9 cellular contexts compared by ENCODE assay signal in the genomic region with DNA sequence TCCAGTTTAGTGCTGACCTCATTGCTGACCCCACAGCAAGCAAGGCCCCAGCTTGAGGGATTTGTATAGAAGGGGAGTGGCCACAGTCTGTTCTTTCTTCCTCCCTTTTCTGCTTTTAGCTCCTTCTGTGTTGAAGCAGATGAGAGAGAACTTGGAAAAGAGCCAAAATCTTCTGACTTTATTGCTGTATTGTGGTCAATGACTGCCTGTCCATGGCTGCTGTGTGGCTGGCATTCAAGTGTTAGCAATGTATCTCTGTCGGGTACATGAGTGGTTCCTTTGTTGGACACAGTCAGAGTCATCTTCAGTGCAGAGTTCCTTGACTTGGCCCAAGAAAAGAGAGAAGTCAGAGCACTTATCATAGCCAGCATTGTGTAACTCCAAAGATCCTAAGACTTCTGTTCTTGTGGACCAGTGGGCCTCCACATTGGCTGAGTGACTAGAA.
DNase-seq lines count a peak whose midpoint lies in the region; ATAC-seq and TF ChIP-seq lines count a peak whose summit lies in the region.
"Had no signal": no experiment of that assay in that cellular context is flagged by ENCODE, and none has a peak within 500 bp of the region (broad histone marks: within the 10 kb centered on the region; RNA-seq: fewer than 3 reads in every experiment).

No MANE protein-coding gene starts in this region.

- no peak overlapping the region for H3K9ac ChIP-seq in SK-N-SH

- no peak for DNase-seq in SK-N-SH
- peak; percentile 96 for DNase-seq in NOMO-1 treated with dmso at 0.1 percent for 144 hours (lab: John Stamatoyannopoulos, UW; ENCODE audit: unreplicated experiment)
- peak; percentile 1 for DNase-seq in fibroblast of mammary gland (ENCODE audit: low read depth)
- DNase-seq in putamen (ENCODE audit: low spot score) = peak; percentile 20
- DNase-seq in ureter (ENCODE audit: low spot score) = no peak
- no peak for DNase-seq in superior temporal gyrus (ENCODE audit: extremely low spot score)
- DNase-seq: amniotic stem cell had no signal

- H3K27ac ChIP-seq in SK-N-SH (ENCODE audit: low read depth in 2 of 2, low read length in 1 of 2) = no peak overlapping the region

- H4K20me1 ChIP-seq in SK-N-SH (ENCODE audit: insufficient read depth) = no peaks in the 10 kb centered on the region

- CTCF ChIA-PET in SK-N-SH (lab: Yijun Ruan, JAX) = no interaction called here

- no peak overlapping the region for H3K4me3 ChIP-seq in SK-N-SH (ENCODE audit: low read depth in 2 of 2, low read length in 1 of 2)
- H3K4me3 ChIP-seq in fibroblast of mammary gland (ENCODE audit: control insufficient read depth, low read depth, low read length) = no peak overlapping the region

- TF ChIP-seq CTCF in SK-N-SH (IDR thresholded peaks at IDR 0.05) (no peak), fibroblast of mammary gland (conservative IDR thresholded peaks at IDR 0.05; ENCODE audit: control insufficient read depth, insufficient read depth, low read depth, low read length) (no peak)

- ATAC-seq in SK-N-SH treated with all-trans-retinoic acid at 6 μM for 48 hours (no peak), HG02840 (IDR thresholded peaks at IDR 0.05; ENCODE audit: low FRiP score, unreplicated experiment) (no peak)

- no peaks in the 10 kb centered on the region for H3F3A ChIP-seq in SK-N-SH (replicated peaks; ENCODE audit: insufficient read depth)

- no peaks in the 10 kb centered on the region for H3K27me3 ChIP-seq in SK-N-SH (ENCODE audit: insufficient read depth)

- H3K9me3 ChIP-seq in SK-N-SH = no peaks in the 10 kb centered on the region

- no peak overlapping the region for H3K4me2 ChIP-seq in SK-N-SH

- 6% methylated on average over 1 of the region's 1 CpG for WGBS in SK-N-SH (ENCODE audit: low lambda C conversion rate)

- H2AFZ ChIP-seq in SK-N-SH (ENCODE audit: low read depth) = no peak overlapping the region

- H3K4me1 ChIP-seq in SK-N-SH (ENCODE audit: control insufficient read depth in 1 of 2, insufficient read depth in 2 of 2, low read depth in 1 of 2, low read length in 1 of 2) = no peaks in the 10 kb centered on the region

- H3K79me2 ChIP-seq in SK-N-SH (ENCODE audit: insufficient read depth) = no peaks in the 10 kb centered on the region

- no peaks in the 10 kb centered on the region for H3K9me2 ChIP-seq in SK-N-SH

- TF ChIP-seq EP300 in SK-N-SH (IDR thresholded peaks at IDR 0.05; ENCODE audit: borderline replicate concordance in 1 of 2, low read depth in 1 of 2, low read length in 1 of 2) = no peak

- no peak for TF ChIP-seq RAD21 in SK-N-SH (IDR thresholded peaks at IDR 0.05; ENCODE audit: low read length)

- H3K36me3 ChIP-seq in SK-N-SH (replicated peaks in 1 of 2; ENCODE audit: control insufficient read depth in 1 of 2, insufficient read depth in 2 of 2, low read length in 1 of 2) = no peaks in the 10 kb centered on the region

- POLR2A ChIA-PET in SK-N-SH (lab: Yijun Ruan, JAX) = no interaction called here

TF ChIP-seq in SK-N-SH, 30 proteins besides CTCF, POLR2A, EP300 and RAD21:
- TF ChIP-seq, protein P1, sequence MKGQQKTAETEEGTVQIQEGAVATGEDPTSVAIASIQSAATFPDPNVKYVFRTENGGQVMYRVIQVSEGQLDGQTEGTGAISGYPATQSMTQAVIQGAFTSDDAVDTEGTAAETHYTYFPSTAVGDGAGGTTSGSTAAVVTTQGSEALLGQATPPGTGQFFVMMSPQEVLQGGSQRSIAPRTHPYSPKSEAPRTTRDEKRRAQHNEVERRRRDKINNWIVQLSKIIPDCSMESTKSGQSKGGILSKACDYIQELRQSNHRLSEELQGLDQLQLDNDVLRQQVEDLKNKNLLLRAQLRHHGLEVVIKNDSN (IDR thresholded peaks at IDR 0.05; ENCODE audit: borderline replicate concordance, low read depth) = no peak
- TF ChIP-seq SIN3A (IDR thresholded peaks at IDR 0.05; ENCODE audit: borderline replicate concordance, low read depth, low read length) (no peak), NFIC (IDR thresholded peaks at IDR 0.05; ENCODE audit: borderline replicate concordance) (0 out of 2 replicates have a peak, but pooled peaks have one; percentile 7)
TF ChIP-seq in SK-N-SH: peak in this region for 1.

TF ChIP-seq in SK-N-SH treated with all-trans-retinoic acid at 6 μM for 48 hours, 23 proteins besides CTCF, POLR2A, EP300 and RAD21:
- no peak for TF ChIP-seq ZNF70 (CRISPR knock-in tag; IDR thresholded peaks at IDR 0.05)
- TF ChIP-seq, protein P2, sequence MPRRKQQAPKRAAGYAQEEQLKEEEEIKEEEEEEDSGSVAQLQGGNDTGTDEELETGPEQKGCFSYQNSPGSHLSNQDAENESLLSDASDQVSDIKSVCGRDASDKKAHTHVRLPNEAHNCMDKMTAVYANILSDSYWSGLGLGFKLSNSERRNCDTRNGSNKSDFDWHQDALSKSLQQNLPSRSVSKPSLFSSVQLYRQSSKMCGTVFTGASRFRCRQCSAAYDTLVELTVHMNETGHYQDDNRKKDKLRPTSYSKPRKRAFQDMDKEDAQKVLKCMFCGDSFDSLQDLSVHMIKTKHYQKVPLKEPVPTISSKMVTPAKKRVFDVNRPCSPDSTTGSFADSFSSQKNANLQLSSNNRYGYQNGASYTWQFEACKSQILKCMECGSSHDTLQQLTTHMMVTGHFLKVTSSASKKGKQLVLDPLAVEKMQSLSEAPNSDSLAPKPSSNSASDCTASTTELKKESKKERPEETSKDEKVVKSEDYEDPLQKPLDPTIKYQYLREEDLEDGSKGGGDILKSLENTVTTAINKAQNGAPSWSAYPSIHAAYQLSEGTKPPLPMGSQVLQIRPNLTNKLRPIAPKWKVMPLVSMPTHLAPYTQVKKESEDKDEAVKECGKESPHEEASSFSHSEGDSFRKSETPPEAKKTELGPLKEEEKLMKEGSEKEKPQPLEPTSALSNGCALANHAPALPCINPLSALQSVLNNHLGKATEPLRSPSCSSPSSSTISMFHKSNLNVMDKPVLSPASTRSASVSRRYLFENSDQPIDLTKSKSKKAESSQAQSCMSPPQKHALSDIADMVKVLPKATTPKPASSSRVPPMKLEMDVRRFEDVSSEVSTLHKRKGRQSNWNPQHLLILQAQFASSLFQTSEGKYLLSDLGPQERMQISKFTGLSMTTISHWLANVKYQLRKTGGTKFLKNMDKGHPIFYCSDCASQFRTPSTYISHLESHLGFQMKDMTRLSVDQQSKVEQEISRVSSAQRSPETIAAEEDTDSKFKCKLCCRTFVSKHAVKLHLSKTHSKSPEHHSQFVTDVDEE (CRISPR knock-in tag; IDR thresholded peaks at IDR 0.05) = no peak
- TF ChIP-seq ARNTL (CRISPR knock-in tag; IDR thresholded peaks at IDR 0.05; ENCODE audit: borderline replicate concordance, low read depth) = no peak
- no peak for TF ChIP-seq ZC3H10 (CRISPR knock-in tag; IDR thresholded peaks at IDR 0.05)
- TF ChIP-seq ZNF565 (CRISPR knock-in tag; conservative IDR thresholded peaks at IDR 0.05; ENCODE audit: low read depth) = no peak
- TF ChIP-seq ZFP30 (CRISPR knock-in tag; IDR thresholded peaks at IDR 0.05) = no peak
- no peak for TF ChIP-seq POU6F1 (CRISPR knock-in tag; IDR thresholded peaks at IDR 0.05; ENCODE audit: borderline replicate concordance, low read depth)
- no peak for TF ChIP-seq RARB (CRISPR knock-in tag; IDR thresholded peaks at IDR 0.05)
- no peak for TF ChIP-seq BACH2 (CRISPR knock-in tag; IDR thresholded peaks at IDR 0.05; ENCODE audit: borderline replicate concordance)
- no peak for TF ChIP-seq ZNF8 (CRISPR knock-in tag; IDR thresholded peaks at IDR 0.05)
- no peak for TF ChIP-seq ISL1 (CRISPR knock-in tag; IDR thresholded peaks at IDR 0.05)
- no peak for TF ChIP-seq SNAI2 (CRISPR knock-in tag; IDR thresholded peaks at IDR 0.05)
- no peak for TF ChIP-seq ESRRG (CRISPR knock-in tag; IDR thresholded peaks at IDR 0.05)
- no peak for TF ChIP-seq TOX (CRISPR knock-in tag; IDR thresholded peaks at IDR 0.05; ENCODE audit: borderline replicate concordance)

Comparison
In these comparisons a context has a peak if more than half of its experiments do, and no peak if none do; other contexts are left out.
1. DNase-seq: peak in NOMO-1 treated with dmso at 0.1 percent for 144 hours (single experiment), fibroblast of mammary gland (single experiment) and putamen (single experiment); none in SK-N-SH (single experiment), ureter (single experiment) and superior temporal gyrus (single experiment).